9 cellular contexts compared by ENCODE assay signal in the genomic region with DNA sequence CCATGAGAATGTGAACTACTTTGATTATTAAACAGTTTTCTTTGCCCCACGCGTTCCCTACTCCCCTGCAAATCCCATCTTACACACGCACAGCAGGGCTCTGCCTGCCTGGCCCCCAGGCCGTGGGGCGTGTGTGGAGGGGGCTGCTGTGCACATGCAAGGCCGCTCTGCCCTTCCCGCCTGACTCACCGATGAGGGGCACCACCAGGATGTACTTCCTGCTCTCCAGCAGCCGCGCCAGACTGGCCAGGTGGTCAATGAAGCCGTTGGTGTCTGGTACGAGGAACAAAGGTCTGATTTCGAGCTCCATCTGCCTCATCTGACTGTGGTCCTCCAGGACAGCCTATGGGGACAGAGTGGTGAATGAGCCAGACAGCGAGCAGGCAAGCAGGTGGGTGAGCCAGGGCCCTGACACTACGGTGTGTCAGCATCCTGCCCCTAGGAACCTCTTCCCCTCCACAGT. TPM values are rescaled to one million over a fixed set of nuclear protein-coding genes. Genes with fewer than 3 reads are reported as not detected.
DNase-seq lines count a peak whose midpoint lies in the region; ATAC-seq, FAIRE-seq and TF ChIP-seq lines count a peak whose summit lies in the region.
"Had no signal": no experiment of that assay in that cellular context is flagged by ENCODE, and none has a peak within 500 bp of the region (broad histone marks: within the 10 kb centered on the region; RNA-seq: fewer than 3 reads in every experiment).

No MANE protein-coding gene starts in this region.

- H3K4me1 Mint-ChIP-seq in endodermal cell = peaks cover 10% of the 10 kb centered on the region

- H3K9me3 ChIP-seq in endodermal cell (ENCODE audit: control insufficient read depth, low read length) (no peaks in the 10 kb centered on the region), sigmoid colon (no peaks in the 10 kb centered on the region)

- H3K27me3 ChIP-seq in endodermal cell (ENCODE audit: control insufficient read depth, insufficient read depth, low read length, poor library complexity, severe bottlenecking) (no peaks in the 10 kb centered on the region), sigmoid colon (no peaks in the 10 kb centered on the region)

- 91% methylated on average over 8 to 15 of the region's 15 CpGs for WGBS in endodermal cell (ENCODE audit: insufficient coverage in 1 of 2, insufficient read length in 1 of 2), 2 experiments
- WGBS in sigmoid colon, 2 donors = 67 to 77% methylated on average over 15 of the region's 15 CpGs

- no peak overlapping the region for H3K4me3 Mint-ChIP-seq in endodermal cell

- peaks cover 48% of the 10 kb centered on the region for H3K36me3 Mint-ChIP-seq in endodermal cell (ENCODE audit: low read depth)

- TF ChIP-seq CTCF in endodermal cell (conservative IDR thresholded peaks at IDR 0.05) = no peak
- no peak for TF ChIP-seq CTCF in sigmoid colon (IDR thresholded peaks at IDR 0.05)

- H3K4me3 ChIP-seq in endodermal cell (ENCODE audit: low read length) (no peak overlapping the region), sigmoid colon (no peak overlapping the region)

- H3K27me3 Mint-ChIP-seq in endodermal cell (ENCODE audit: insufficient read depth) = no peaks in the 10 kb centered on the region

- ATAC-seq in HG03565 (IDR thresholded peaks at IDR 0.05; ENCODE audit: unreplicated experiment) (no peak), HG02884 (IDR thresholded peaks at IDR 0.05; ENCODE audit: unreplicated experiment) (no peak)

- peak overlapping the region; percentile 57 for H3K27ac ChIP-seq in endodermal cell (ENCODE audit: low read depth, low read length)
- peak overlapping the region; percentile 88 to 92 (median 91) for H3K27ac ChIP-seq in sigmoid colon
- H3K27ac ChIP-seq: VCaP had no signal

- TF ChIP-seq EP300 in sigmoid colon (IDR thresholded peaks at IDR 0.05) = no peak

- H3K36me3 ChIP-seq in endodermal cell (ENCODE audit: control insufficient read depth, insufficient read depth, low read length) (peaks cover 85% of the 10 kb centered on the region), sigmoid colon (peaks cover 0 to 38% (median 2%) of the 10 kb centered on the region in 4 donors)

- H3K4me1 ChIP-seq in endodermal cell (ENCODE audit: control insufficient read depth, insufficient read depth, low read length) (peaks cover 5% of the 10 kb centered on the region), sigmoid colon (peaks cover 0 to 69% (median 63%) of the 10 kb centered on the region in 4 donors)

- H3K27ac Mint-ChIP-seq in endodermal cell = no peak overlapping the region

- H3K9me3 Mint-ChIP-seq in endodermal cell = no peaks in the 10 kb centered on the region

- no peak overlapping the region for H3K9ac ChIP-seq in endodermal cell (ENCODE audit: extremely low read depth, low read length, poor library complexity, severe bottlenecking)

- FAIRE-seq in GM12892 (lab: Jason Lieb, UNC) = no peak

- TF ChIP-seq POLR2A in GM12892 (IDR thresholded peaks at IDR 0.05; ENCODE audit: low read depth, low read length) (peak; percentile 61), sigmoid colon (IDR thresholded peaks at IDR 0.05) (no peak)

- DNase-seq in GM12892 (ENCODE audit: insufficient read length) = no peak
- DNase-seq in RKO (ENCODE audit: low spot score) = peak; percentile 62
- no peak for DNase-seq in endodermal cell
- no peak for DNase-seq in sigmoid colon
- no peak for DNase-seq in Ammon's horn (ENCODE audit: low spot score)
- DNase-seq in kidney glomerular epithelial cell (lab: John Stamatoyannopoulos, UW) = no peak

- intact Hi-C loops in sigmoid colon (cut with DNase I) = no loop called here

RNA-seq across cellular contexts. Expression of a gene that starts 13.7 kb away (rescaled TPM):
- polyA plus RNA-seq in GM12892 (2012; ENCODE audit: missing spikeins) = 8.3 TPM
- total RNA-seq in endodermal cell = under 1 TPM; 0.13 to 0.57 TPM
- polyA plus RNA-seq in endodermal cell (2013, experiment 1 of 2) = 0.64 TPM
- polyA plus RNA-seq in endodermal cell (2013, experiment 2 of 2) = 0.21 TPM
- total RNA-seq in sigmoid colon = 10 to 100 TPM; 10.4 to 44.9 (median 24.8) TPM
- polyA plus RNA-seq in sigmoid colon = 1 to 10 TPM; 1.6 to 5.4 (median 5.1) TPM

RNA-seq across cellular contexts. Expression of a gene that starts 26.8 kb away (rescaled TPM):
- 19.0 TPM for polyA plus RNA-seq in GM12892 (2012; ENCODE audit: missing spikeins)
- 10 to 100 TPM; 19.8 to 27.5 TPM for total RNA-seq in endodermal cell
- 24.3 TPM for polyA plus RNA-seq in endodermal cell (2013, experiment 1 of 2)
- polyA plus RNA-seq in endodermal cell (2013, experiment 2 of 2) = 24.8 TPM
- total RNA-seq in sigmoid colon = 10 to 100 TPM; 26.3 to 43.0 (median 32.9) TPM
- polyA plus RNA-seq in sigmoid colon = 10 to 100 TPM; 61.3 to 66.8 (median 63.3) TPM

RNA-seq across cellular contexts. Expression of a gene that starts 38.7 kb away (rescaled TPM):
- polyA plus RNA-seq in GM12892 (2012; ENCODE audit: missing spikeins) = 16.9 TPM
- 10 to 100 TPM; 31.1 to 48.3 TPM for total RNA-seq in endodermal cell
- 34.4 TPM for polyA plus RNA-seq in endodermal cell (2013, experiment 1 of 2)
- polyA plus RNA-seq in endodermal cell (2013, experiment 2 of 2) = 26.5 TPM
- 10 to 100 TPM; 27.6 to 60.1 (median 38.8) TPM for total RNA-seq in sigmoid colon
- polyA plus RNA-seq in sigmoid colon = 10 to 100 TPM in 2 of 3 donors, 1 to 10 TPM in 1; 7.2 to 26.6 (median 12.0) TPM

RNA-seq across cellular contexts. Expression of a gene that starts 43.5 kb away (rescaled TPM):
- polyA plus RNA-seq in GM12892 (2012; ENCODE audit: missing spikeins) = not detected
- 10 to 100 TPM; 18.2 to 19.6 TPM for total RNA-seq in endodermal cell
- 5.4 TPM for polyA plus RNA-seq in endodermal cell (2013, experiment 1 of 2)
- 7.7 TPM for polyA plus RNA-seq in endodermal cell (2013, experiment 2 of 2)
- total RNA-seq in sigmoid colon = under 1 TPM; 0.16 to 0.71 (median 0.48) TPM
- under 1 TPM in 2 of 3 donors, not detected in 1; under 0.01 to 0.69 TPM for polyA plus RNA-seq in sigmoid colon

Comparison
In these comparisons a context has a peak if more than half of its experiments do, and no peak if none do; other contexts are left out.
1. RNA of a gene that starts 13.7 kb away (total RNA-seq): 10.4 to 44.9 TPM in sigmoid colon; 0.13 to 0.57 TPM in endodermal cell; every median in the first group is over 4 times any median in the second.